ENCODE assay signal across 2 cellular contexts in the genomic region with DNA sequence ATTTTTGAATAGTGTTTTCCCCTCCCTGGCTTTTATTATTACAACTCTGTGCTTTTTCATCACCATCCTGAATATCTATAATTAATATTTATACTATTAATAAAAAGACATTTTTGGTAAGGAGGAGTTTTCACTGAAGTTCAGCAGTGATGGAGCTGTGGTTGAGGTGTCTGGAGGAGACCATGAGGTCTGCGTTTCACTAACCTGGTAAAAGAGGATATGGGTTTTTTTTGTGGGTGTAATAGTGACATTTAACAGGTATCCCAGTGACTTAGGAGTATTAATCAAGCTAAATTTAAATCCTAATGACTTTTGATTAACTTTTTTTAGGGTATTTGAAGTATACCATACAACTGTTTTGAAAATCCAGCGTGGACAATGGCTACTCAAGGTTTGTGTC.
TF ChIP-seq lines count a peak whose summit lies in the region.

No MANE protein-coding gene starts in this region.

TF ChIP-seq in GM12878, 131 proteins besides CTCF, POLR2A, EP300 and RAD21:
- TF ChIP-seq, protein P1, sequence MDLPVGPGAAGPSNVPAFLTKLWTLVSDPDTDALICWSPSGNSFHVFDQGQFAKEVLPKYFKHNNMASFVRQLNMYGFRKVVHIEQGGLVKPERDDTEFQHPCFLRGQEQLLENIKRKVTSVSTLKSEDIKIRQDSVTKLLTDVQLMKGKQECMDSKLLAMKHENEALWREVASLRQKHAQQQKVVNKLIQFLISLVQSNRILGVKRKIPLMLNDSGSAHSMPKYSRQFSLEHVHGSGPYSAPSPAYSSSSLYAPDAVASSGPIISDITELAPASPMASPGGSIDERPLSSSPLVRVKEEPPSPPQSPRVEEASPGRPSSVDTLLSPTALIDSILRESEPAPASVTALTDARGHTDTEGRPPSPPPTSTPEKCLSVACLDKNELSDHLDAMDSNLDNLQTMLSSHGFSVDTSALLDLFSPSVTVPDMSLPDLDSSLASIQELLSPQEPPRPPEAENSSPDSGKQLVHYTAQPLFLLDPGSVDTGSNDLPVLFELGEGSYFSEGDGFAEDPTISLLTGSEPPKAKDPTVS (IDR thresholded peaks at IDR 0.05; ENCODE audit: low read depth, low read length): no peak
- TF ChIP-seq, protein P2, sequence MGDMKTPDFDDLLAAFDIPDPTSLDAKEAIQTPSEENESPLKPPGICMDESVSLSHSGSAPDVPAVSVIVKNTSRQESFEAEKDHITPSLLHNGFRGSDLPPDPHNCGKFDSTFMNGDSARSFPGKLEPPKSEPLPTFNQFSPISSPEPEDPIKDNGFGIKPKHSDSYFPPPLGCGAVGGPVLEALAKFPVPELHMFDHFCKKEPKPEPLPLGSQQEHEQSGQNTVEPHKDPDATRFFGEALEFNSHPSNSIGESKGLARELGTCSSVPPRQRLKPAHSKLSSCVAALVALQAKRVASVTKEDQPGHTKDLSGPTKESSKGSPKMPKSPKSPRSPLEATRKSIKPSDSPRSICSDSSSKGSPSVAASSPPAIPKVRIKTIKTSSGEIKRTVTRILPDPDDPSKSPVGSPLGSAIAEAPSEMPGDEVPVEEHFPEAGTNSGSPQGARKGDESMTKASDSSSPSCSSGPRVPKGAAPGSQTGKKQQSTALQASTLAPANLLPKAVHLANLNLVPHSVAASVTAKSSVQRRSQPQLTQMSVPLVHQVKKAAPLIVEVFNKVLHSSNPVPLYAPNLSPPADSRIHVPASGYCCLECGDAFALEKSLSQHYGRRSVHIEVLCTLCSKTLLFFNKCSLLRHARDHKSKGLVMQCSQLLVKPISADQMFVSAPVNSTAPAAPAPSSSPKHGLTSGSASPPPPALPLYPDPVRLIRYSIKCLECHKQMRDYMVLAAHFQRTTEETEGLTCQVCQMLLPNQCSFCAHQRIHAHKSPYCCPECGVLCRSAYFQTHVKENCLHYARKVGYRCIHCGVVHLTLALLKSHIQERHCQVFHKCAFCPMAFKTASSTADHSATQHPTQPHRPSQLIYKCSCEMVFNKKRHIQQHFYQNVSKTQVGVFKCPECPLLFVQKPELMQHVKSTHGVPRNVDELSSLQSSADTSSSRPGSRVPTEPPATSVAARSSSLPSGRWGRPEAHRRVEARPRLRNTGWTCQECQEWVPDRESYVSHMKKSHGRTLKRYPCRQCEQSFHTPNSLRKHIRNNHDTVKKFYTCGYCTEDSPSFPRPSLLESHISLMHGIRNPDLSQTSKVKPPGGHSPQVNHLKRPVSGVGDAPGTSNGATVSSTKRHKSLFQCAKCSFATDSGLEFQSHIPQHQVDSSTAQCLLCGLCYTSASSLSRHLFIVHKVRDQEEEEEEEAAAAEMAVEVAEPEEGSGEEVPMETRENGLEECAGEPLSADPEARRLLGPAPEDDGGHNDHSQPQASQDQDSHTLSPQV (IDR thresholded peaks at IDR 0.05): no peak
- TF ChIP-seq SPI1 (IDR thresholded peaks at IDR 0.05; ENCODE audit: borderline replicate concordance, insufficient read depth, low read depth, low read length) (peak; percentile 17; the same call in 1 of the 2 replicates), ZBED1 (IDR thresholded peaks at IDR 0.05; ENCODE audit: borderline replicate concordance) (no peak)

TF ChIP-seq in HEK293T, 16 proteins besides CTCF, POLR2A, EP300 and RAD21 (continued from another document):
- TF ChIP-seq CTBP1 (IDR thresholded peaks at IDR 0.05; ENCODE audit: borderline replicate concordance): no peak
- no peak for TF ChIP-seq NFRKB (IDR thresholded peaks at IDR 0.05)
- TF ChIP-seq TARDBP (IDR thresholded peaks at IDR 0.05): no peak
- no peak for TF ChIP-seq ZNF384 (IDR thresholded peaks at IDR 0.05)
- TF ChIP-seq SUZ12 (IDR thresholded peaks at IDR 0.05): no peak
- no peak for TF ChIP-seq FOXM1 (IDR thresholded peaks at IDR 0.05; ENCODE audit: borderline replicate concordance)
- no peak for TF ChIP-seq ELF4 (IDR thresholded peaks at IDR 0.05)
- no peak for TF ChIP-seq BHLHE40 (IDR thresholded peaks at IDR 0.05; ENCODE audit: borderline replicate concordance)
- TF ChIP-seq ARNT (IDR thresholded peaks at IDR 0.05): no peak
- no peak for TF ChIP-seq SP1 (IDR thresholded peaks at IDR 0.05)
- TF ChIP-seq FOXK2 (IDR thresholded peaks at IDR 0.05): no peak
- TF ChIP-seq L3MBTL2 (conservative IDR thresholded peaks at IDR 0.05): no peak
